28 cellular contexts compared by ENCODE assay signal in the genomic region with DNA sequence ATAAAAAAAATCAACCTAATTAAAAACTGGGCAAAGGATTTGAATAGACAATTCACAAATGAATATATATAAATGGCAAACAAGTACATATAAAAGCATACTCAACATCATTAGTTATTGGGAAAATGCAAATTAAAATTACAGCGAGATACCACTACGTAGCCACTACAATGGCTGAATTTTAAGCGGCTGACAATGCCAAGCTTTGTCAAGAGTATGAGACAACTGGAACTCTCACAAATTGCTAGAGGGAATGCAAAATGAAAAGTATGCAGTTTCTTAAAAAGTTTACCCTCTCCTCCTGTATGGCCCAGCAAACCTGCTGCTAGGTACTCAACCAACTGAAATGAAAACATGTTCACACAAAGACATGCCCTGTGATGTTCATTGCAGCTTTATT. TPM values are rescaled to one million over a fixed set of nuclear protein-coding genes. Genes with fewer than 3 reads are reported as not detected.
DNase-seq lines count a peak whose midpoint lies in the region; ATAC-seq, FAIRE-seq and TF ChIP-seq lines count a peak whose summit lies in the region.
"Had no signal": no experiment of that assay in that cellular context is flagged by ENCODE, and none has a peak within 500 bp of the region (broad histone marks: within the 10 kb centered on the region; RNA-seq: fewer than 3 reads in every experiment).

No MANE protein-coding gene starts in this region.

- ATAC-seq in HG03565 (IDR thresholded peaks at IDR 0.05; ENCODE audit: unreplicated experiment) = no peak
- no peak for ATAC-seq in HG03097 (IDR thresholded peaks at IDR 0.05; ENCODE audit: low FRiP score, unreplicated experiment)
- ATAC-seq: A549, GM12878, HepG2, Right ventricle myocardium inferior had no signal

- peaks cover 3% of the 10 kb centered on the region for H3K79me1 ChIP-seq in H1 (ENCODE audit: low read depth, low read length)

- 97% methylated on average over 3 of the region's 3 CpGs; no CpG with 5 or more reads in 1 of the 2 experiments for WGBS in H1 (ENCODE audit: extremely low coverage in 1 of 2, insufficient coverage in 1 of 2, insufficient read length in 1 of 2, insufficient replicate concordance in 2 of 2, low coverage in 1 of 2, low lambda C conversion rate in 2 of 2, missing lambda C conversion rate in 1 of 2), 2 experiments

- POLR2A ChIA-PET in H1 (lab: Charles Lee; ENCODE audit: partially characterized antibody) = no interaction called here

- DNase-seq in NCI-H1048 (lab: John Stamatoyannopoulos, UW) (peak; percentile 55), H1 (ENCODE audit: low read depth in 1 of 2, low spot score in 2 of 2) (no peak), medulla oblongata (ENCODE audit: extremely low spot score) (peak; percentile 58), occipital lobe (lab: John Stamatoyannopoulos, UW) (no peak), iPS-NIHi7 (ENCODE audit: extremely low spot score) (no peak)
- DNase-seq: AML-193; CD4-positive, alpha-beta memory T cell; DMS 273 treated with DMSO at 0.1 percent for 48 hours; DMS79; EL; GDM1; Karpas-422; NCI-H1092 treated with DMSO at 0.1 percent for 48 hours; NCI-H1436; NCI-H187 treated with DMSO at 0.1 percent for 48 hours; NCI-H2171 treated with DMSO at 0.1 percent for 48 hours; NCI-H524; NCI-H82; PC-9; SJCRH30 had no signal

- H3K79me2 ChIP-seq in H1 (ENCODE audit: control insufficient read depth in 1 of 2, insufficient read depth in 2 of 2, low read length in 2 of 2) = no peaks in the 10 kb centered on the region; a peak in 1 of 4 replicates

- no peak for TF ChIP-seq EP300 in H1 (IDR thresholded peaks at IDR 0.05; ENCODE audit: borderline replicate concordance in 1 of 2, low read depth in 2 of 2, low read length in 2 of 2)

- H3K4me1 ChIP-seq in H1 (replicated peaks in 1 of 4; ENCODE audit: control insufficient read depth in 3 of 4, insufficient read depth in 4 of 4, low read length in 3 of 4) = peaks cover 7 to 11% (median 9%) of the 10 kb centered on the region in 4 experiments; a peak in 6 of 7 replicates
- H3K4me1 ChIP-seq: A549, SJCRH30 had no signal

- H2BK5ac ChIP-seq in H1 (ENCODE audit: low read depth, low read length) = no peak overlapping the region

- no peaks in the 10 kb centered on the region for H3K36me3 ChIP-seq in H1 (ENCODE audit: control insufficient read depth in 2 of 4, insufficient read depth in 4 of 4, low read length in 3 of 4)
- H3K36me3 ChIP-seq: SJCRH30 had no signal

- H3K14ac ChIP-seq in H1 (ENCODE audit: insufficient read length) = no peak overlapping the region

- H2BK12ac ChIP-seq in H1 (ENCODE audit: low read depth, low read length) = 0 out of 2 replicates have a peak overlapping the region, but pooled peaks have one; percentile 99

- H2AK5ac ChIP-seq in H1 (ENCODE audit: low read depth, low read length) = 0 out of 2 replicates have a peak overlapping the region, but pooled peaks have one; percentile 88

- no peak for TF ChIP-seq POLR2A in H1 (IDR thresholded peaks at IDR 0.05; ENCODE audit: control extremely low read depth in 1 of 2, low read depth in 2 of 2, low read length in 2 of 2)

- no peak overlapping the region for H2AFZ ChIP-seq in H1 (ENCODE audit: low read length)
- H2AFZ ChIP-seq: PC-9 had no signal

- no peak overlapping the region for H2BK15ac ChIP-seq in H1 (ENCODE audit: low read length)

- no peaks in the 10 kb centered on the region; a peak in 1 of 4 replicates for H3K9me3 ChIP-seq in H1 (ENCODE audit: insufficient read depth in 2 of 2, low read depth in 1 of 2, low read length in 1 of 2)
- H3K9me3 ChIP-seq: A549, SJCRH30 had no signal

- TF ChIP-seq RAD21 in H1 (IDR thresholded peaks at IDR 0.05 in 1 of 2, conservative IDR thresholded peaks at IDR 0.05 in 1 of 2; ENCODE audit: low read depth in 2 of 2, low read length in 2 of 2) = no peak

- H4K91ac ChIP-seq in H1 (replicated peaks; ENCODE audit: insufficient read length, low read length) = peak overlapping the region; percentile 34

- H3K23ac ChIP-seq in H1 (ENCODE audit: insufficient read length) = no peak overlapping the region

- H3K4ac ChIP-seq in H1 (replicated peaks; ENCODE audit: insufficient read length, low read depth, low read length) = no peak overlapping the region

- peaks cover 0 to 3% of the 10 kb centered on the region in 2 experiments for H4K20me1 ChIP-seq in H1 (replicated peaks in 1 of 2; ENCODE audit: control insufficient read depth in 1 of 2, insufficient read depth in 2 of 2, low read length in 2 of 2)

- H3K4me3 ChIP-seq in H1 (ENCODE audit: extremely low read depth in 1 of 4, insufficient read depth in 2 of 4, low read depth in 3 of 4, low read length in 4 of 4) = peak overlapping the region in 1 of 4 experiments; percentile 13; a peak in 1 of 8 replicates
- H3K4me3 ChIP-seq: A549, GM12878, PC-9, SJCRH30 had no signal

- no peak overlapping the region for H4K8ac ChIP-seq in H1 (ENCODE audit: extremely low read depth, insufficient read depth, low read length)

- no peaks in the 10 kb centered on the region for H3K27me3 ChIP-seq in H1 (replicated peaks in 1 of 4; ENCODE audit: control insufficient read depth in 3 of 4, extremely low read depth in 1 of 4, insufficient read depth in 3 of 4, low read length in 3 of 4)
- H3K27me3 ChIP-seq: SJCRH30 had no signal

- no peak overlapping the region for H3K27ac ChIP-seq in H1 (ENCODE audit: low read depth, low read length)
- H3K27ac ChIP-seq: A549, PC-9, SJCRH30 had no signal

- H3K56ac ChIP-seq in H1 (replicated peaks; ENCODE audit: insufficient read length, low read depth, low read length) = no peak overlapping the region

- TF ChIP-seq CTCF in H1 (IDR thresholded peaks at IDR 0.05; ENCODE audit: control extremely low read depth in 1 of 3, insufficient read depth in 1 of 3, low read depth in 1 of 3, low read length in 3 of 3) = no peak

- H3K23me2 ChIP-seq in H1 (ENCODE audit: low read depth, low read length) = peaks cover 7% of the 10 kb centered on the region; the same call in 1 of the 2 replicates

- 0 out of 2 replicates have a peak overlapping the region, but pooled peaks have one; percentile 61 for H2BK20ac ChIP-seq in H1 (ENCODE audit: low read length)

- H3K9ac ChIP-seq in H1 (replicated peaks in 1 of 4; ENCODE audit: extremely low read depth in 1 of 4, low read depth in 3 of 4, low read length in 3 of 4) = no peak overlapping the region

- no peak overlapping the region for H2BK120ac ChIP-seq in H1 (replicated peaks; ENCODE audit: low read depth, low read length)

- CTCF ChIA-PET in H1 (lab: Charles Lee; ENCODE audit: partially characterized antibody) = interaction anchor here (0.6 kb wide), 1 partner anchor 378 kb away, joined by 5 read pairs; no protein-coding TSS in a partner anchor

- peak overlapping the region; percentile 20 to 96; a peak in 2 of 4 replicates for H3K4me2 ChIP-seq in H1 (ENCODE audit: insufficient read depth in 1 of 2, low read depth in 2 of 2, low read length in 2 of 2)
- H3K4me2 ChIP-seq: A549, PC-9 had no signal

- no peak overlapping the region; the same call in 1 of the 2 replicates for H3K18ac ChIP-seq in H1 (ENCODE audit: extremely low read depth, low read length)

- FAIRE-seq in H1 (lab: Jason Lieb, UNC) = no peak
- FAIRE-seq: A549, GM12878, H54, HepG2 had no signal

- H4K5ac ChIP-seq in H1 (ENCODE audit: insufficient read length, low read depth, low read length) = no peak overlapping the region

TF ChIP-seq in H1, 55 proteins besides CTCF, POLR2A, EP300 and RAD21:
- TF ChIP-seq SRF (IDR thresholded peaks at IDR 0.05; ENCODE audit: low read depth, low read length) (no peak), CBX5 (IDR thresholded peaks at IDR 0.05; ENCODE audit: low read depth, low read length) (no peak), TEAD4 (IDR thresholded peaks at IDR 0.05; ENCODE audit: low read depth, low read length) (no peak), SIX5 (IDR thresholded peaks at IDR 0.05; ENCODE audit: low read depth, low read length) (no peak), JUND (IDR thresholded peaks at IDR 0.05; ENCODE audit: low read length) (no peak), CTBP2 (IDR thresholded peaks at IDR 0.05; ENCODE audit: borderline replicate concordance, insufficient read depth, insufficient read length, low read length) (no peak), PHF8 (conservative IDR thresholded peaks at IDR 0.05; ENCODE audit: low read depth, low read length) (no peak), POLR2AphosphoS5 (IDR thresholded peaks at IDR 0.05; ENCODE audit: low read depth, low read length) (no peak), HDAC2 (IDR thresholded peaks at IDR 0.05; ENCODE audit: borderline replicate concordance in 1 of 2, low read depth in 2 of 2, low read length in 2 of 2) (no peak), KDM5A (IDR thresholded peaks at IDR 0.05; ENCODE audit: low read length) (no peak), TCF12 (IDR thresholded peaks at IDR 0.05; ENCODE audit: low read depth, low read length) (no peak), TAF1 (IDR thresholded peaks at IDR 0.05; ENCODE audit: low read depth, low read length) (no peak), SP2 (IDR thresholded peaks at IDR 0.05; ENCODE audit: low read length) (no peak)
- TF ChIP-seq, protein P1, sequence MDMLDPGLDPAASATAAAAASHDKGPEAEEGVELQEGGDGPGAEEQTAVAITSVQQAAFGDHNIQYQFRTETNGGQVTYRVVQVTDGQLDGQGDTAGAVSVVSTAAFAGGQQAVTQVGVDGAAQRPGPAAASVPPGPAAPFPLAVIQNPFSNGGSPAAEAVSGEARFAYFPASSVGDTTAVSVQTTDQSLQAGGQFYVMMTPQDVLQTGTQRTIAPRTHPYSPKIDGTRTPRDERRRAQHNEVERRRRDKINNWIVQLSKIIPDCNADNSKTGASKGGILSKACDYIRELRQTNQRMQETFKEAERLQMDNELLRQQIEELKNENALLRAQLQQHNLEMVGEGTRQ (IDR thresholded peaks at IDR 0.05; ENCODE audit: low read length) = no peak
- TF ChIP-seq, protein P2, sequence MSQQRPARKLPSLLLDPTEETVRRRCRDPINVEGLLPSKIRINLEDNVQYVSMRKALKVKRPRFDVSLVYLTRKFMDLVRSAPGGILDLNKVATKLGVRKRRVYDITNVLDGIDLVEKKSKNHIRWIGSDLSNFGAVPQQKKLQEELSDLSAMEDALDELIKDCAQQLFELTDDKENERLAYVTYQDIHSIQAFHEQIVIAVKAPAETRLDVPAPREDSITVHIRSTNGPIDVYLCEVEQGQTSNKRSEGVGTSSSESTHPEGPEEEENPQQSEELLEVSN (IDR thresholded peaks at IDR 0.05) = no peak

RNA-seq across cellular contexts. Expression of a gene that starts 34.8 kb away (rescaled TPM):
- total RNA-seq in H1 (2021; fragmentation: NEBNext Ultra II Directional; extraction: Animal tissue kit (Norgen Biotek cat#: 25700)) = 187 and 188 TPM in 2 replicates
- 69.3 and 69.4 TPM in 2 replicates for polyA plus RNA-seq in H1 (2011; rRNA removed)
- polyA plus RNA-seq in H1 (2011; cell fraction: cytosol; rRNA removed) = 85.3 TPM
- 48.7 TPM for polyA plus RNA-seq in H1 (2011; cell fraction: nucleus; rRNA removed)
- 93.3 to 158 TPM (median 108 TPM) in 4 replicates for polyA plus RNA-seq in H1 (2012, experiment 1 of 2)
- polyA plus RNA-seq in H1 (2012, experiment 2 of 2) = 103 TPM
- 98.0 TPM for polyA plus RNA-seq in H1 (2013, experiment 1 of 2)
- polyA plus RNA-seq in H1 (2013, experiment 2 of 2) = 95.8 TPM
- polyA minus RNA-seq in H1 (2011; rRNA and poly(A)+ RNA removed) = 105 and 115 TPM in 2 replicates
- polyA minus RNA-seq in H1 (2011; cell fraction: cytosol; rRNA and poly(A)+ RNA removed) = 101 TPM
- polyA minus RNA-seq in H1 (2011; cell fraction: nucleus; rRNA and poly(A)+ RNA removed) = 49.8 TPM
- not detected for total RNA-seq in occipital lobe
- total RNA-seq: CD4-positive, alpha-beta memory T cell; HepG2; HT-29; PC-9; Right ventricle myocardium inferior; SJCRH30 had no signal
- polyA plus RNA-seq: A549; CD4-positive, alpha-beta memory T cell; GM12878; HepG2 had no signal

Comparison
In these comparisons a context has a peak if more than half of its experiments do, and no peak if none do; other contexts are left out.
1. DNase-seq: peak in NCI-H1048 (single experiment) and medulla oblongata (single experiment); none in H1 (0 of 2), occipital lobe (single experiment) and iPS-NIHi7 (single experiment).
2. RNA of a gene that starts 34.8 kb away (total RNA-seq): 187 to 188 TPM in H1; not detected in occipital lobe (single experiment); every median in the first group is over 100 times any median in the second.